12 cellular contexts compared by ENCODE assay signal in the genomic region with DNA sequence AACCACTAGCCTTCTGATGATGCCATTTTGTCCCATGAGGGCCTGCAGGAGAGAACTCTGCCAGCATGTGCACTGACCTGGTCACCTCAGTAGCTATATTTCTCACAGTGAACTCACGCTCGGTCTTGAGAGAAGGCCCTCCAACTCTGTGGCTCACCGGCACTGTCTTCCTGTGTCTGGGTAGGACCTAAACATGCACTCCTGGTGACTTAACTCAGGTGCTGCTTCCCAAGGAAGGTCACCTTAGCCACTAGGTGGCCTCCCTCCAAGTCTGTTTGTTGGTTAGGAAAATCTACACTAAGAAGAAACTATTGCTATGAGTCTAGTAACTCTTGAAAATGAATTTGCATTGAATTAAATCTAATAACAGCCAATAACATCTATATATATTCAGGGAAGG. TPM values are rescaled to one million over a fixed set of nuclear protein-coding genes. Genes with fewer than 3 reads are reported as not detected.
DNase-seq lines count a peak whose midpoint lies in the region; ATAC-seq and TF ChIP-seq lines count a peak whose summit lies in the region.
"Had no signal": no experiment of that assay in that cellular context is flagged by ENCODE, and none has a peak within 500 bp of the region (broad histone marks: within the 10 kb centered on the region; RNA-seq: fewer than 3 reads in every experiment).

No MANE protein-coding gene starts in this region.

- no peak overlapping the region for H3K4me3 Mint-ChIP-seq in mesothelial cell of epicardium
- no peak overlapping the region for H3K4me3 Mint-ChIP-seq in effector memory CD8-positive, alpha-beta T cell
- H3K4me3 Mint-ChIP-seq: central memory CD8-positive, alpha-beta T cell had no signal

- no peak overlapping the region for H3K27ac Mint-ChIP-seq in mesothelial cell of epicardium
- no peak overlapping the region for H3K27ac Mint-ChIP-seq in effector memory CD8-positive, alpha-beta T cell

- H3K4me2 ChIP-seq in DND-41 (ENCODE audit: insufficient read depth, low read length) = no peak overlapping the region

- H3K9me3 ChIP-seq in DND-41 (ENCODE audit: insufficient read depth, low read length, severe bottlenecking) = no peaks in the 10 kb centered on the region
- H3K9me3 ChIP-seq in ascending aorta = no peaks in the 10 kb centered on the region
- H3K9me3 ChIP-seq: psoas muscle had no signal

- no peaks in the 10 kb centered on the region for H3K27me3 ChIP-seq in DND-41 (ENCODE audit: insufficient read depth, low read length, poor library complexity)
- H3K27me3 ChIP-seq in brain microvascular endothelial cell (replicated peaks) = no peaks in the 10 kb centered on the region
- no peaks in the 10 kb centered on the region for H3K27me3 ChIP-seq in ascending aorta

- TF ChIP-seq CTCF in DND-41 (IDR thresholded peaks at IDR 0.05; ENCODE audit: borderline replicate concordance, extremely low read depth, low read length, poor library complexity, severe bottlenecking) = peak; percentile 53
- TF ChIP-seq CTCF in brain microvascular endothelial cell (IDR thresholded peaks at IDR 0.05; ENCODE audit: low read depth, low read length, missing control alignments) = peak; percentile 52
- TF ChIP-seq CTCF in mesothelial cell of epicardium (IDR thresholded peaks at IDR 0.05; ENCODE audit: unreplicated experiment) = peak; percentile 15
- TF ChIP-seq CTCF in ascending aorta (IDR thresholded peaks at IDR 0.05) = no peak

- no peaks in the 10 kb centered on the region for H4K20me1 ChIP-seq in DND-41 (ENCODE audit: insufficient read depth, low read length)

- no peaks in the 10 kb centered on the region for H3K4me1 ChIP-seq in DND-41 (ENCODE audit: insufficient read depth, low read length)
- H3K4me1 ChIP-seq in ascending aorta = peaks cover 0 to 3% of the 10 kb centered on the region in 2 donors

- DNase-seq in DND-41 = no peak
- peak; percentile 9 for DNase-seq in HEK293T (ENCODE audit: extremely low spot score)
- no peak for DNase-seq in brain microvascular endothelial cell
- no peak for DNase-seq in mesothelial cell of epicardium (ENCODE audit: low spot score in 2 of 2, unreplicated experiment in 2 of 2)
- DNase-seq in AML-193 (lab: John Stamatoyannopoulos, UW) = no peak
- no peak for DNase-seq in ascending aorta (ENCODE audit: low spot score in 2 of 2)
- no peak for DNase-seq in effector memory CD8-positive, alpha-beta T cell
- no peak for DNase-seq in KBM-7
- DNase-seq: psoas muscle had no signal

- H3K27me3 Mint-ChIP-seq in mesothelial cell of epicardium (ENCODE audit: low read depth) = no peaks in the 10 kb centered on the region
- peaks cover 7 to 11% of the 10 kb centered on the region in 2 donors for H3K27me3 Mint-ChIP-seq in effector memory CD8-positive, alpha-beta T cell

- no peak for ATAC-seq in DND-41 (ENCODE audit: insufficient read depth, low read depth)
- ATAC-seq in effector memory CD8-positive, alpha-beta T cell (replicated peaks) = no peak
- ATAC-seq: psoas muscle had no signal

- H3K36me3 ChIP-seq in DND-41 (ENCODE audit: insufficient read depth, low read length) (no peaks in the 10 kb centered on the region), brain microvascular endothelial cell (replicated peaks) (no peaks in the 10 kb centered on the region), ascending aorta (no peaks in the 10 kb centered on the region)

- H3K9ac ChIP-seq in DND-41 (ENCODE audit: low read depth, low read length) = no peak overlapping the region

- intact Hi-C loops in ascending aorta (cut with DNase I) = loop anchor here (2.0 to 5.0 kb wide), 2 partner anchors 99 to 379 kb away; partner anchors contain the start of gene TLR6

- peaks cover 4% of the 10 kb centered on the region for H3K4me1 Mint-ChIP-seq in mesothelial cell of epicardium
- H3K4me1 Mint-ChIP-seq in effector memory CD8-positive, alpha-beta T cell (ENCODE audit: low read depth in 2 of 2) = peaks cover 4% of the 10 kb centered on the region in 2 donors

- no peak overlapping the region for H3K27ac ChIP-seq in DND-41 (ENCODE audit: low read length)
- no peak overlapping the region for H3K27ac ChIP-seq in brain microvascular endothelial cell
- no peak overlapping the region for H3K27ac ChIP-seq in ascending aorta
- H3K27ac ChIP-seq: psoas muscle had no signal

- POLR2A ChIA-PET in HEK293T (lab: Yijun Ruan, JAX) = no interaction called here

- in situ Hi-C loops in brain microvascular endothelial cell (cut with HindIII; ENCODE audit: low pct_ligation_motif_present, low sequenced_read_pairs) (no loop called here), KBM-7 (cut with MboI; ENCODE audit: low pct_unique_long_range_greater_than_20kb, low sequenced_read_pairs) (loop anchor here (25.0 kb wide), 1 partner anchor 104 kb away; the partner anchor contains the start of genes FAM114A1 and TLR6)

- H3K9me3 Mint-ChIP-seq in mesothelial cell of epicardium = no peaks in the 10 kb centered on the region
- no peaks in the 10 kb centered on the region for H3K9me3 Mint-ChIP-seq in effector memory CD8-positive, alpha-beta T cell
- H3K9me3 Mint-ChIP-seq: central memory CD8-positive, alpha-beta T cell had no signal

- H3K79me2 ChIP-seq in DND-41 (ENCODE audit: insufficient read depth, low read length) = no peaks in the 10 kb centered on the region

- H3K36me3 Mint-ChIP-seq in mesothelial cell of epicardium = no peaks in the 10 kb centered on the region
- no peaks in the 10 kb centered on the region for H3K36me3 Mint-ChIP-seq in effector memory CD8-positive, alpha-beta T cell (ENCODE audit: insufficient read depth)

- H2AFZ ChIP-seq in DND-41 (ENCODE audit: low read depth, low read length) = no peak overlapping the region

- H3K4me3 ChIP-seq in DND-41 (ENCODE audit: low read depth in 1 of 2, low read length in 2 of 2) = no peak overlapping the region
- H3K4me3 ChIP-seq in brain microvascular endothelial cell (ENCODE audit: low read depth, low read length) = no peak overlapping the region
- no peak overlapping the region for H3K4me3 ChIP-seq in ascending aorta
- H3K4me3 ChIP-seq: psoas muscle had no signal

- CTCF ChIA-PET in HEK293T (lab: Yijun Ruan, JAX) = interaction anchor here (0.6 to 3.9 kb wide), 4 partner anchors 14 to 579 kb away, joined by 3 to 21 read pairs (median 10); partner anchors contain the start of gene TLR1

TF ChIP-seq in HEK293T, 16 proteins besides CTCF, POLR2A, EP300 and RAD21:
- no peak for TF ChIP-seq FOXA1 (IDR thresholded peaks at IDR 0.05)
- no peak for TF ChIP-seq ARNT (IDR thresholded peaks at IDR 0.05)
- TF ChIP-seq CTBP1 (IDR thresholded peaks at IDR 0.05; ENCODE audit: borderline replicate concordance) = no peak
- TF ChIP-seq NFRKB (IDR thresholded peaks at IDR 0.05) = no peak
- no peak for TF ChIP-seq FOXM1 (IDR thresholded peaks at IDR 0.05; ENCODE audit: borderline replicate concordance)
- no peak for TF ChIP-seq TARDBP (IDR thresholded peaks at IDR 0.05)

RNA-seq across cellular contexts. Expression of gene TLR10, which starts 24.8 kb away (rescaled TPM):
- total RNA-seq in mesothelial cell of epicardium (not detected in 3 replicates), ascending aorta (not detected)
- total RNA-seq: activated CD8-positive, alpha-beta memory T cell treated with anti-CD3 and anti-CD28 coated beads for 36 hours; RPMI7951 had no signal

RNA-seq across cellular contexts. Expression of gene TLR1, which starts 46.6 kb away (rescaled TPM):
- total RNA-seq in mesothelial cell of epicardium = 0.77 to 1.2 TPM (median 0.82 TPM) in 3 replicates
- total RNA-seq in ascending aorta = 1.1 TPM

Comparison
In these comparisons a context has a peak if more than half of its experiments do, and no peak if none do; other contexts are left out.
1. CTCF ChIP-seq: peak in DND-41 (single experiment), brain microvascular endothelial cell (single experiment) and mesothelial cell of epicardium (single experiment); none in ascending aorta (0 of 3).